ENCODE assay signal across 22 cellular contexts in the genomic region with DNA sequence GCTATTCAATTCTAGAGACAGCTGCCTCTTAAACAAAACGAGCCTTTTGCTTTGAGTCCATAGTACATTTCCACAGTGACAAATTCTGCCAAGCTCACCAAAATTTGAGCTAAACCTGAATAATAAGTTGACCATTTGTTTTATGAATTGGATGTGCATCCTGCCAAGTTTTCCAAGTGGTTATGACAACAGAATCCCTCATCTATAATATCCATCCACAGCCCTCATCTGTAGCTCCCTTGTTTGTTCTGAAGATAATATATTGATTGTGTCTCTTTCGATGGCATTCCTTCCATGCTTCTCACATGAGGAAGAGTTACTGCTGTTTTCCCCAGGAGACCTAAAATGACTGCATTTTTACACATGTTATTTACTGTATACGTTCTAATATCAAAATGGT.
"Had no signal": no experiment of that assay in that cellular context is flagged by ENCODE, and none has a peak within 500 bp of the region (broad histone marks: within the 10 kb centered on the region; RNA-seq: fewer than 3 reads in every experiment).

No MANE protein-coding gene starts in this region.

- ATAC-seq: activated T-helper 17 cell treated with anti-CD3 and anti-CD28 coated beads, Interleukin-2, amount 50 U/mL, for 72 hours; left lobe of liver; lower lobe of right lung; stimulated activated naive B cell treated with anti-CD40 and anti-IgM and Interleukin-4, amounts not matched to agents 10 μg/mL and 1 μg/mL and 100 μg/mL, for 72 hours had no signal

- DNase-seq: activated CD4-positive, alpha-beta T cell treated with anti-CD3 and anti-CD28 coated beads for 1 hour; activated CD4-positive, alpha-beta T cell treated with anti-CD3 and anti-CD28 coated beads, Interleukin-2, amount 50 U/mL, for 4 hours; activated CD8-positive, alpha-beta memory T cell treated with anti-CD3 and anti-CD28 coated beads for 24 hours; activated CD8-positive, alpha-beta memory T cell treated with anti-CD3 and anti-CD28 coated beads, Interleukin-2, amount 50 U/mL, for 4 hours; activated T-cell treated with anti-CD3 and anti-CD28 coated beads, Interleukin-2, amount 50 U/mL, for 24 hours; adrenal gland; brain microvascular endothelial cell; caudate nucleus; dermis blood vessel endothelial cell; effector CD8-positive, alpha-beta T cell; erythroblast; foreskin fibroblast; immature natural killer cell; lower lobe of right lung; naive B cell; stimulated activated CD4-positive, alpha-beta T cell treated with anti-CD3 and anti-CD28 coated beads, Interleukin-2, amount 100 ng/mL, for 48 hours; stimulated activated CD8-positive, alpha-beta memory T cell treated with anti-CD3 and anti-CD28 coated beads, Interleukin-4, amount 100 ng/mL, for 48 hours; stimulated activated naive B cell treated with anti-CD40 and anti-IgM and Interleukin-4, amounts not matched to agents 10 μg/mL and 1 μg/mL and 100 μg/mL, for 72 hours; testis; WERI-Rb-1 had no signal
